ENCODE assay signal across 8 cellular contexts in genomic region chr5:108379722-108380530, GRCh38. TPM values are rescaled to one million over a fixed set of nuclear protein-coding genes. Genes with fewer than 3 reads are reported as not detected.
A peak's percentile ranks its signal among the peaks of the same experiment; 100 is the strongest.
DNase-seq lines count a peak whose midpoint lies in the region; ATAC-seq and TF ChIP-seq lines count a peak whose summit lies in the region.

No MANE protein-coding gene starts in this region.

- peaks cover 18 to 40% (median 30%) of the 10 kb centered on the region in 10 experiments for H3K4me1 ChIP-seq in BLaER1 treated with 17β-estradiol and CSF1 and Interleukin-3, amounts not matched to agents 10 nM and 100 nM
- peaks cover 0 to 9% of the 10 kb centered on the region in 2 donors for H3K4me1 ChIP-seq in uterus

- peak overlapping the region; percentile 70 to 95 (median 92) for H3K27ac Mint-ChIP-seq in brain

- no peak for ATAC-seq in GM21381 (IDR thresholded peaks at IDR 0.05; ENCODE audit: unreplicated experiment)

- H3K9me3 ChIP-seq in BLaER1 treated with 17β-estradiol and CSF1 and Interleukin-3, amounts not matched to agents 10 nM and 100 nM (replicated peaks in 1 of 11), result peaks cover 22 to 29% (median 26%) of the 10 kb centered on the region in 11 experiments
- H3K9me3 ChIP-seq in KOPT-K1 (ENCODE audit: insufficient read depth, low read length, poor library complexity, severe bottlenecking), result peaks cover 27% of the 10 kb centered on the region
- peaks cover 0 to 14% of the 10 kb centered on the region in 2 donors for H3K9me3 ChIP-seq in uterus

- TF ChIP-seq POLR2A in uterus (IDR thresholded peaks at IDR 0.05), result no peak

- peaks cover 28 to 32% (median 28%) of the 10 kb centered on the region in 5 experiments for H3K9me3 Mint-ChIP-seq in brain

- H3K4me3 ChIP-seq in BLaER1 treated with 17β-estradiol and CSF1 and Interleukin-3, amounts not matched to agents 10 nM and 100 nM, result peak overlapping the region; percentile 87 to 95 (median 91)
- H3K4me3 ChIP-seq in uterus, result peak overlapping the region; percentile 84 to 85

- intact Hi-C loops in uterus (cut with DNase I; ENCODE audit: low total_unique reads), result no loop called here

- H3K4me3 Mint-ChIP-seq in brain, result peak overlapping the region; percentile 83 to 93 (median 86)

- peaks cover 0 to 11% (median 0%) of the 10 kb centered on the region in 11 experiments; a peak in 4 of 22 replicates for H3K36me3 ChIP-seq in BLaER1 treated with 17β-estradiol and CSF1 and Interleukin-3, amounts not matched to agents 10 nM and 100 nM
- H3K36me3 ChIP-seq in KOPT-K1 (ENCODE audit: insufficient read depth, low read length), result no peaks in the 10 kb centered on the region
- H3K36me3 ChIP-seq in uterus, result no peaks in the 10 kb centered on the region

- peaks cover 48% of the 10 kb centered on the region for H3K4me1 Mint-ChIP-seq in brain

- H3K4me2 ChIP-seq in BLaER1 treated with 17β-estradiol and CSF1 and Interleukin-3, amounts not matched to agents 10 nM and 100 nM, result peak overlapping the region; percentile 67 to 94 (median 83)

- H3K27me3 Mint-ChIP-seq in brain, result peaks cover 4% of the 10 kb centered on the region

- DNase-seq in medulla oblongata (ENCODE audit: extremely low spot score), result peak; percentile 31
- DNase-seq in uterus, result no peak
- DNase-seq in NCI-H2029 treated with DMSO at 0.1 percent for 48 hours (lab: John Stamatoyannopoulos, UW), result no peak
- no peak for DNase-seq in NOMO-1 treated with DMSO at 0.1 percent for 48 hours (lab: John Stamatoyannopoulos, UW; ENCODE audit: unreplicated experiment)

- H4K20me1 ChIP-seq in BLaER1 treated with 17β-estradiol and CSF1 and Interleukin-3, amounts not matched to agents 10 nM and 100 nM, result peaks cover 0 to 13% (median 0%) of the 10 kb centered on the region in 11 experiments; a peak in 3 of 22 replicates

- peaks cover 36% of the 10 kb centered on the region for H3K36me3 Mint-ChIP-seq in brain

- H3K9ac ChIP-seq in BLaER1 treated with 17β-estradiol and CSF1 and Interleukin-3, amounts not matched to agents 10 nM and 100 nM, result peak overlapping the region; percentile 97 to 100 (median 99)

- H3K27me3 ChIP-seq in BLaER1 treated with 17β-estradiol and CSF1 and Interleukin-3, amounts not matched to agents 10 nM and 100 nM, result no peaks in the 10 kb centered on the region
- H3K27me3 ChIP-seq in uterus, result no peaks in the 10 kb centered on the region

- TF ChIP-seq CTCF in brain (conservative IDR thresholded peaks at IDR 0.05) (no peak), uterus (IDR thresholded peaks at IDR 0.05) (no peak)

- H3K27ac ChIP-seq in BLaER1 treated with 17β-estradiol and CSF1 and Interleukin-3, amounts not matched to agents 10 nM and 100 nM, result peak overlapping the region; percentile 96 to 100 (median 99); a peak in 20 of 22 replicates
- H3K27ac ChIP-seq in KOPT-K1 (ENCODE audit: low read depth, low read length, poor library complexity, severe bottlenecking) (peak overlapping the region; percentile 94), uterus (peak overlapping the region; percentile 96 to 99)

RNA-seq across cellular contexts. Expression of gene FBXL17, which starts 2.0 kb away (rescaled TPM):
- 10.2 TPM for polyA plus RNA-seq in brain (ENCODE audit: insufficient read depth, low read depth, low replicate concordance)
- total RNA-seq in uterus, result 10 to 100 TPM; 11.5 to 28.6 (median 19.9) TPM
